10 cellular contexts compared by ENCODE assay signal in the genomic region with DNA sequence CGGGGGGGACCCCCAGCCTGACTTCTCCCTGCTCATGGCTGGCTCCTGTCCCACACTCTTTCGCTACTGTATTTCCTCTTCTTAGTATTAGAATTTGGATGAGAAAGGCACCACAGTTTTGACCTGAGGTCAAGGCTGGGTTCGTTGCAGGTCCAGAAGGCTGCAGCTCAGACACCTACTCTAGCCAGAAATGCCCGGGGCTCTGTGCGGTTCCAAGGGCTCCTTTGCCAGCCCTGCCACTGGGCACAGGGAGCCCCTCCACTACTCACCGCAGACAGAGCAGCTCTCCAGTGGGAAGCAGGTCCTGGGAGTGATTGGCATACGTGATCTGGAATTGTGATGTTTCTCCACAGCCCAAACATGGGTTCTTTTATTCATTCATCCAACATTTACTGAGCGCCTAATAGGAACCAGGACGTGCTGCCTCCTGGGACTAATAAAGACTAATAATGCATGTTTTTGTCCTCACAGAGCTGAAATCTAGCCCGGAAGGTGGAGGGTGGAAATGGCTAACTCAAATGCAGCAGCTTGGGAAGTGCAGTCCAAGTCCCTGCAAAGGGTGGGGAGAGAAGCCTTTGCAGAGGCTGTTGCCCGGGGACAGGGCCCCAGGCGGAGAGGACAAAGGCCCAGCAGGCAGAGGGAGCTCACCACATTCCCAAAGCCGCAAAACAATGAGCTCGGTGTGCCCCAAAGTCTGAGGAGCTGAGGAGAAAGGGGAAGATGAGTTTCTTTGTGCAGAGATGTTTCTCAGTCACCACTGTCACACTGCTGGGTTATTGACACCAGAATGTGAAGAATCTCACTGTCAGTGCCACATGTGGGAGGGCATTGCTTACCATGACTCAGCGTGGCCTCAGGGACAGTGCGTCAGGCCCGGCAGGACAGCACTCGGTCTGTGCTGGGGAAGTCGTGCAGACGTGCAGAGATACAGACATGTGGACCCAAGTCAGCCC.
DNase-seq lines count a peak whose midpoint lies in the region; ATAC-seq, FAIRE-seq and TF ChIP-seq lines count a peak whose summit lies in the region.
"Had no signal": no experiment of that assay in that cellular context is flagged by ENCODE, and none has a peak within 500 bp of the region (broad histone marks: within the 10 kb centered on the region; RNA-seq: fewer than 3 reads in every experiment).

No MANE protein-coding gene starts in this region.

- intact Hi-C loops in MCF 10A (cut with micrococcal nuclease): no loop called here

- TF ChIP-seq CTCF in MCF 10A (IDR thresholded peaks at IDR 0.05; ENCODE audit: unreplicated experiment): no peak

- H3K4me1 Mint-ChIP-seq in MCF 10A (ENCODE audit: insufficient read depth, unreplicated experiment): peaks cover 9% of the 10 kb centered on the region

- FAIRE-seq in HTR-8/SVneo (lab: Jason Lieb, UNC): peak; percentile 83

- no TSS peak for BruUV-seq in MCF 10A (replicated peaks; lab: Mats Ljungman, UMichigan)

- H3K27ac Mint-ChIP-seq in MCF 10A (ENCODE audit: low read depth, unreplicated experiment): no peak overlapping the region
- H3K27ac Mint-ChIP-seq: mesothelial cell of epicardium had no signal

- H3K27me3 Mint-ChIP-seq in MCF 10A (ENCODE audit: insufficient read depth, unreplicated experiment): no peaks in the 10 kb centered on the region

- POLR2A ChIA-PET in MCF 10A (lab: Yijun Ruan, JAX): interaction anchor here (0.7 kb wide), 1 partner anchor 9 kb away, joined by 3 read pairs; no protein-coding TSS in a partner anchor

- DNase-seq in AG08395 (ENCODE audit: low spot score) (peak; percentile 56), HTR-8/SVneo (ENCODE audit: insufficient read length, low spot score) (no peak), MCF 10A (ENCODE audit: unreplicated experiment) (peak; percentile 52), left kidney (ENCODE audit: low read depth, low spot score) (peak; percentile 53), NCI-H2171 treated with DMSO at 0.1 percent for 48 hours (lab: John Stamatoyannopoulos, UW) (no peak), UCSD-AML1 (lab: John Stamatoyannopoulos, UW; ENCODE audit: unreplicated experiment) (no peak), NCI-H345 (lab: John Stamatoyannopoulos, UW) (no peak)
- DNase-seq: DMS53 had no signal

- ATAC-seq in GM21390 (IDR thresholded peaks at IDR 0.05; ENCODE audit: unreplicated experiment): no peak

- CTCF ChIA-PET in MCF 10A (lab: Yijun Ruan, JAX): interaction anchor here (0.7 to 1.2 kb wide), 3 partner anchors 26 to 274 kb away, joined by 3 to 4 read pairs (median 3); no protein-coding TSS in a partner anchor

- no peaks in the 10 kb centered on the region for H3K9me3 Mint-ChIP-seq in MCF 10A (ENCODE audit: unreplicated experiment)
- H3K9me3 Mint-ChIP-seq: mesothelial cell of epicardium had no signal

- no peak overlapping the region for H3K4me3 Mint-ChIP-seq in MCF 10A (ENCODE audit: unreplicated experiment)
- H3K4me3 Mint-ChIP-seq: mesothelial cell of epicardium had no signal

- H3K36me3 Mint-ChIP-seq in MCF 10A (ENCODE audit: insufficient read depth, unreplicated experiment): peaks cover 12% of the 10 kb centered on the region

Comparison
In these comparisons a context has a peak if more than half of its experiments do, and no peak if none do; other contexts are left out.
1. DNase-seq: peak in AG08395 (single experiment), MCF 10A (single experiment) and left kidney (single experiment); none in HTR-8/SVneo (single experiment), NCI-H2171 treated with DMSO at 0.1 percent for 48 hours (single experiment), UCSD-AML1 (single experiment) and NCI-H345 (single experiment).